17 cellular contexts compared by ENCODE assay signal in the genomic region with DNA sequence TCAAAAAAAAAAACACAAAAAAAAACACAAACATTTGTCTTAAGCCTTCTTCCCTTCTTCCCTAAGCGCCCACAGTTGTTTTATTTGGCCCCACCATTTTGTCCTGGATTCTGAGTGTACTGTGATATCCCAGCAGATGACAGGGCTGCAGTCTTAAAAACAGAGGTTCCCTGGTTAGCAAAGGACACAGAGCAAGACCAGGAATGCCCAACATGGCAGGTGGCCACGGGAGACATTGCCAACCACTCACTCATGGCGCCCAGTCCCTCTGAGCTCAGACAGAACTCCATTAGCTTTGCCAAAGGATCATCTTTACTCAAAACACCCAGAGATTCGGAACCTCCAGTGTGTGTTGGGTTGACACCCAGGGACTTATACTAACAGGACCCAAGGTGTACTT.
A peak's percentile ranks its signal among the peaks of the same experiment; 100 is the strongest.
DNase-seq lines count a peak whose midpoint lies in the region; ATAC-seq, FAIRE-seq and TF ChIP-seq lines count a peak whose summit lies in the region.
"Had no signal": no experiment of that assay in that cellular context is flagged by ENCODE, and none has a peak within 500 bp of the region (broad histone marks: within the 10 kb centered on the region; RNA-seq: fewer than 3 reads in every experiment).

No MANE protein-coding gene starts in this region.

- POLR2A ChIA-PET in HepG2 (lab: Yijun Ruan, JAX): no interaction called here

- no TSS peak for BruUV-seq in HepG2 (replicated peaks; lab: Mats Ljungman, UMichigan)

- H3K9me3 ChIP-seq in HepG2 (ENCODE audit: low read length) (no peaks in the 10 kb centered on the region), psoas muscle (no peaks in the 10 kb centered on the region), aorta (ENCODE audit: control insufficient read depth, low read length) (no peaks in the 10 kb centered on the region)
- H3K9me3 ChIP-seq: BLaER1, Caco-2 had no signal

- no peak overlapping the region for H3K4me2 ChIP-seq in HepG2 (ENCODE audit: low read depth, low read length)
- H3K4me2 ChIP-seq: BLaER1, GM23338 had no signal

- no peak for TF ChIP-seq POLR2A in HepG2 (IDR thresholded peaks at IDR 0.05; ENCODE audit: insufficient read depth in 1 of 2, low read depth in 2 of 2, low read length in 2 of 2)

- H3K27ac ChIP-seq in HepG2 (ENCODE audit: extremely low read length, insufficient read depth, low read length): no peak overlapping the region
- H3K27ac ChIP-seq in psoas muscle: peak overlapping the region; percentile 73
- no peak overlapping the region for H3K27ac ChIP-seq in aorta (ENCODE audit: low read depth in 1 of 2, low read length in 2 of 2)
- H3K27ac ChIP-seq: BLaER1 had no signal

- H3K4me1 ChIP-seq in HepG2 (ENCODE audit: insufficient read depth, low read length) (peaks cover 45% of the 10 kb centered on the region), psoas muscle (peaks cover 48% of the 10 kb centered on the region), aorta (ENCODE audit: control insufficient read depth in 1 of 2, insufficient read depth in 2 of 2, low read length in 2 of 2) (peaks cover 0 to 1% of the 10 kb centered on the region in 2 donors)
- H3K4me1 ChIP-seq: Caco-2 had no signal

- TF ChIP-seq CTCF in HepG2 (CRISPR knock-in tag; IDR thresholded peaks at IDR 0.05) (no peak), psoas muscle (IDR thresholded peaks at IDR 0.05) (no peak)

- FAIRE-seq in HepG2 (lab: Jason Lieb, UNC): no peak

- TF ChIP-seq RAD21 in HepG2 (CRISPR knock-in tag; IDR thresholded peaks at IDR 0.05): no peak

- WGBS in HepG2 (ENCODE audit: low lambda C conversion rate): 98% methylated on average over 4 of the region's 4 CpGs
- WGBS in psoas muscle, 3 donors: 28 to 55% (median 29%) methylated on average over 4 of the region's 4 CpGs
- 64 to 66% methylated on average over 4 of the region's 4 CpGs for WGBS in aorta, 2 donors

- H3K36me3 ChIP-seq in HepG2 (replicated peaks in 1 of 2; ENCODE audit: control insufficient read depth in 1 of 2, insufficient read depth in 2 of 2, low read length in 2 of 2) (peaks cover 9 to 15% of the 10 kb centered on the region in 2 experiments; a peak in 3 of 5 replicates), psoas muscle (ENCODE audit: insufficient read depth in 1 of 2, low read depth in 1 of 2) (peaks cover 0 to 5% of the 10 kb centered on the region in 2 donors), aorta (ENCODE audit: control insufficient read depth in 1 of 2, insufficient read depth in 2 of 2, low read length in 1 of 2) (no peaks in the 10 kb centered on the region)
- H3K36me3 ChIP-seq: BLaER1 had no signal

- H2AFZ ChIP-seq in HepG2 (ENCODE audit: low read length): no peak overlapping the region
- H2AFZ ChIP-seq: GM23338 had no signal

- CTCF ChIA-PET in HepG2 (lab: Yijun Ruan, JAX; ENCODE audit: low intra/inter-chr PET ratio, low total read pairs): no interaction called here

- H3K27me3 ChIP-seq in HepG2 (ENCODE audit: control insufficient read depth in 1 of 2, insufficient read depth in 2 of 2, low read length in 2 of 2) (no peaks in the 10 kb centered on the region), psoas muscle (ENCODE audit: insufficient read depth in 3 of 3, low read length in 2 of 3) (no peaks in the 10 kb centered on the region), aorta (ENCODE audit: control insufficient read depth in 1 of 2, insufficient read depth in 2 of 2, low read length in 1 of 2) (no peaks in the 10 kb centered on the region)
- H3K27me3 ChIP-seq: BLaER1 had no signal

- no peak overlapping the region for H3K9ac ChIP-seq in HepG2 (ENCODE audit: insufficient read depth, low read depth, low read length)
- H3K9ac ChIP-seq: BLaER1 had no signal

- intact Hi-C loops in Right ventricle myocardium superior (cut with DNase I) (no loop called here), cardiac septum (cut with DNase I) (no loop called here), HepG2 (cut with micrococcal nuclease; ENCODE audit: unreplicated experiment) (no loop called here), psoas muscle (cut with DNase I) (no loop called here), aorta (cut with DNase I) (no loop called here)

- TF ChIP-seq EP300 in HepG2 (IDR thresholded peaks at IDR 0.05; ENCODE audit: low read depth in 2 of 2, low read length in 2 of 2) (no peak), HepG2 (CRISPR knock-in tag; IDR thresholded peaks at IDR 0.05; ENCODE audit: borderline replicate concordance) (no peak)

- ATAC-seq in Right ventricle myocardium superior (ENCODE audit: poor library complexity) (peak; percentile 48), HepG2 (no peak), psoas muscle (peak; percentile 42 to 61 (median 54)), aorta (ENCODE audit: low FRiP score) (no peak), GM21619 (IDR thresholded peaks at IDR 0.05; ENCODE audit: unreplicated experiment) (no peak)
- ATAC-seq: GM23338 had no signal

- in situ Hi-C loops in HepG2 (cut with HindIII; ENCODE audit: extremely low pct_ligation_motif_present, low pct_unique_long_range_greater_than_20kb): no loop called here

- peaks cover 34% of the 10 kb centered on the region; the same call in 1 of the 2 replicates for H4K20me1 ChIP-seq in HepG2 (ENCODE audit: insufficient read depth, low read length)
- H4K20me1 ChIP-seq: BLaER1 had no signal

- no peak for DNase-seq in Right ventricle myocardium superior
- DNase-seq in cardiac septum (ENCODE audit: low spot score): no peak
- no peak for DNase-seq in HepG2 (ENCODE audit: low spot score)
- no peak for DNase-seq in psoas muscle
- DNase-seq in aorta: peak; percentile 2 to 30
- DNase-seq in NCI-H2227 (lab: John Stamatoyannopoulos, UW; ENCODE audit: unreplicated experiment): no peak
- no peak for DNase-seq in H4 (ENCODE audit: low spot score)
- DNase-seq: 8988T; AML-193; Caco-2; CD8-positive, alpha-beta memory T cell; DMS53; GF-D8; H9 had no signal

- H3K4me3 ChIP-seq in HepG2 (replicated peaks in 1 of 3; ENCODE audit: insufficient read depth in 1 of 3, low read depth in 2 of 3, low read length in 3 of 3) (no peak overlapping the region), psoas muscle (no peak overlapping the region), aorta (ENCODE audit: low read length in 2 of 2) (no peak overlapping the region)
- H3K4me3 ChIP-seq: BLaER1, GM23338 had no signal

- H3K79me2 ChIP-seq in HepG2 (ENCODE audit: insufficient read depth, low read length): peaks cover 68% of the 10 kb centered on the region

TF ChIP-seq in HepG2, 621 proteins besides CTCF, POLR2A, EP300 and RAD21:
- no peak for TF ChIP-seq ZNF160 (CRISPR knock-in tag; IDR thresholded peaks at IDR 0.05)
- TF ChIP-seq, protein P1, sequence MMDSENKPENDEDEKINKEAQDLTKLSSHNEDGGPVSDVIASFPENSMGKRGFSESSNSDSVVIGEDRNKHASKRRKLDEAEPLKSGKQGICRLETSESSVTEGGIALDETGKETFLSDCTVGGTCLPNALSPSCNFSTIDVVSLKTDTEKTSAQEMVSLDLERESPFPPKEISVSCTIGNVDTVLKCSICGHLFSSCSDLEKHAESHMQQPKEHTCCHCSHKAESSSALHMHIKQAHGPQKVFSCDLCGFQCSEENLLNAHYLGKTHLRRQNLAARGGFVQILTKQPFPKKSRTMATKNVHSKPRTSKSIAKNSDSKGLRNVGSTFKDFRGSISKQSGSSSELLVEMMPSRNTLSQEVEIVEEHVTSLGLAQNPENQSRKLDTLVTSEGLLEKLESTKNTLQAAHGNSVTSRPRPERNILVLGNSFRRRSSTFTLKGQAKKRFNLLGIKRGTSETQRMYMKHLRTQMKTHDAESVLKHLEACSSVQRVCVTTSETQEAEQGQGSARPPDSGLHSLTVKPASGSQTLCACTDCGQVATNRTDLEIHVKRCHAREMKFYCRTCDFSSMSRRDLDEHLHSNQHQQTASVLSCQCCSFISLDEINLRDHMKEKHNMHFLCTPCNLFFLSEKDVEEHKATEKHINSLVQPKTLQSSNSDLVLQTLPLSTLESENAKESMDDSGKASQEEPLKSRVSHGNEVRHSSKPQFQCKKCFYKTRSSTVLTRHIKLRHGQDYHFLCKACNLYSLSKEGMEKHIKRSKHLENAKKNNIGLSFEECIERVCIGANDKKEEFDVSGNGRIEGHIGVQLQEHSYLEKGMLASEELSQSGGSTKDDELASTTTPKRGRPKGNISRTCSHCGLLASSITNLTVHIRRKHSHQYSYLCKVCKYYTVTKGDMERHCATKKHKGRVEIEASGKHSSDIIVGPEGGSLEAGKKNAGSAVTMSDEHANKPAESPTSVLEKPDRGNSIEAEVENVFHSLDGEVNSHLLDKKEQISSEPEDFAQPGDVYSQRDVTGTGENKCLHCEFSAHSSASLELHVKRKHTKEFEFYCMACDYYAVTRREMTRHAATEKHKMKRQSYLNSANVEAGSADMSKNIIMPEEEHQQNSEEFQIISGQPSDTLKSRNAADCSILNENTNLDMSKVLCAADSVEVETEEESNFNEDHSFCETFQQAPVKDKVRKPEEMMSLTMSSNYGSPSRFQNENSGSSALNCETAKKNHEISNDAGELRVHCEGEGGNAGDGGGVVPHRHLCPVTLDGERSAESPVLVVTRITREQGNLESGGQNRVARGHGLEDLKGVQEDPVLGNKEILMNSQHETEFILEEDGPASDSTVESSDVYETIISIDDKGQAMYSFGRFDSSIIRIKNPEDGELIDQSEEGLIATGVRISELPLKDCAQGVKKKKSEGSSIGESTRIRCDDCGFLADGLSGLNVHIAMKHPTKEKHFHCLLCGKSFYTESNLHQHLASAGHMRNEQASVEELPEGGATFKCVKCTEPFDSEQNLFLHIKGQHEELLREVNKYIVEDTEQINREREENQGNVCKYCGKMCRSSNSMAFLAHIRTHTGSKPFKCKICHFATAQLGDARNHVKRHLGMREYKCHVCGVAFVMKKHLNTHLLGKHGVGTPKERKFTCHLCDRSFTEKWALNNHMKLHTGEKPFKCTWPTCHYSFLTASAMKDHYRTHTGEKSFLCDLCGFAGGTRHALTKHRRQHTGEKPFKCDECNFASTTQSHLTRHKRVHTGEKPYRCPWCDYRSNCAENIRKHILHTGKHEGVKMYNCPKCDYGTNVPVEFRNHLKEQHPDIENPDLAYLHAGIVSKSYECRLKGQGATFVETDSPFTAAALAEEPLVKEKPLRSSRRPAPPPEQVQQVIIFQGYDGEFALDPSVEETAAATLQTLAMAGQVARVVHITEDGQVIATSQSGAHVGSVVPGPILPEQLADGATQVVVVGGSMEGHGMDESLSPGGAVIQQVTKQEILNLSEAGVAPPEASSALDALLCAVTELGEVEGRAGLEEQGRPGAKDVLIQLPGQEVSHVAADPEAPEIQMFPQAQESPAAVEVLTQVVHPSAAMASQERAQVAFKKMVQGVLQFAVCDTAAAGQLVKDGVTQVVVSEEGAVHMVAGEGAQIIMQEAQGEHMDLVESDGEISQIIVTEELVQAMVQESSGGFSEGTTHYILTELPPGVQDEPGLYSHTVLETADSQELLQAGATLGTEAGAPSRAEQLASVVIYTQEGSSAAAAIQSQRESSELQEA (CRISPR knock-in tag; IDR thresholded peaks at IDR 0.05; ENCODE audit: not compliant biosample characterization): peak; percentile 15
TF ChIP-seq in HepG2: peak in this region for 1.

Comparison
In these comparisons a context has a peak if more than half of its experiments do, and no peak if none do; other contexts are left out.
1. ATAC-seq: peak in Right ventricle myocardium superior (single experiment) and psoas muscle (4 of 4); none in HepG2 (single experiment), aorta (single experiment) and GM21619 (single experiment).
2. DNase-seq: peak in aorta (2 of 2); none in Right ventricle myocardium superior (single experiment), cardiac septum (single experiment), HepG2 (single experiment), psoas muscle (0 of 2), NCI-H2227 (single experiment) and H4 (single experiment).